Comparison of ENCODE assay signal across 1 cellular context in genomic region chr12:104958009-104958945, GRCh38.
A peak's percentile ranks its signal among the peaks of the same experiment; 100 is the strongest.
TF ChIP-seq lines count a peak whose summit lies in the region.

TSS of gene SLC41A2 (minus strand) at chr12:104958290. CDS start at chr12:104928527, 29,763 bp downstream.

TF ChIP-seq in K562, 482 proteins besides CTCF, POLR2A, EP300 and RAD21 (continued from another document and continues in another):
- TF ChIP-seq PKNOX1 (IDR thresholded peaks at IDR 0.05) (no peak; the same call in 1 of the 2 replicates), ZBED1 (IDR thresholded peaks at IDR 0.05) (no peak), SMARCB1 (IDR thresholded peaks at IDR 0.05; ENCODE audit: insufficient read length, low read depth) (no peak), SETDB1 (IDR thresholded peaks at IDR 0.05; ENCODE audit: low read length) (no peak), ZEB2 (IDR thresholded peaks at IDR 0.05) (no peak), CTCFL (IDR thresholded peaks at IDR 0.05; ENCODE audit: borderline replicate concordance, insufficient read depth, low read depth, low read length, poor library complexity, severe bottlenecking) (no peak), TSHZ1 (CRISPR knock-in tag; IDR thresholded peaks at IDR 0.05) (no peak), ZBTB33 (CRISPR knock-in tag; IDR thresholded peaks at IDR 0.05) (no peak), WHSC1 (IDR thresholded peaks at IDR 0.05; ENCODE audit: low read length) (no peak), ASH1L (IDR thresholded peaks at IDR 0.05; ENCODE audit: borderline replicate concordance, low read depth, partially characterized antibody) (no peak), ZFX (CRISPR knock-in tag; IDR thresholded peaks at IDR 0.05) (peak; percentile 67), ZNF76 (CRISPR knock-in tag; IDR thresholded peaks at IDR 0.05; ENCODE audit: borderline replicate concordance) (no peak), FOXP1 (CRISPR knock-in tag; IDR thresholded peaks at IDR 0.05) (no peak; the same call in 1 of the 2 replicates), GATAD2A (IDR thresholded peaks at IDR 0.05) (no peak), SLC30A9 (CRISPR knock-in tag; IDR thresholded peaks at IDR 0.05) (no peak), PCBP1 (IDR thresholded peaks at IDR 0.05; ENCODE audit: low read depth, low read length, poor library complexity, severe bottlenecking) (peak; percentile 28), ZNF277 (CRISPR knock-in tag; IDR thresholded peaks at IDR 0.05; ENCODE audit: borderline replicate concordance) (no peak), ZNF644 (tag; IDR thresholded peaks at IDR 0.05; ENCODE audit: low read depth) (no peak), NCOA6 (IDR thresholded peaks at IDR 0.05) (no peak), MCM7 (IDR thresholded peaks at IDR 0.05) (no peak), FOXJ2 (tag; IDR thresholded peaks at IDR 0.05) (no peak; the same call in 1 of the 2 replicates), ZBTB8A (IDR thresholded peaks at IDR 0.05; ENCODE audit: partially characterized antibody) (no peak), RERE (CRISPR knock-in tag; IDR thresholded peaks at IDR 0.05; ENCODE audit: borderline replicate concordance) (no peak), ZBTB1 (CRISPR knock-in tag; IDR thresholded peaks at IDR 0.05; ENCODE audit: borderline replicate concordance, low read depth) (0 out of 2 replicates have a peak, but pooled peaks have one; percentile 28), TAF1 (IDR thresholded peaks at IDR 0.05; ENCODE audit: control insufficient read depth, extremely low read depth, insufficient read depth, low read length, severe bottlenecking) (no peak), MITF (IDR thresholded peaks at IDR 0.05) (no peak), FOXA3 (CRISPR knock-in tag; conservative IDR thresholded peaks at IDR 0.05 in 1 of 2, IDR thresholded peaks at IDR 0.05 in 1 of 2) (no peak), ZNF707 (CRISPR knock-in tag; conservative IDR thresholded peaks at IDR 0.05) (no peak), ZMIZ1 (IDR thresholded peaks at IDR 0.05; ENCODE audit: low read depth in 2 of 2, low read length in 2 of 2) (no peak), ARID3B (CRISPR knock-in tag; IDR thresholded peaks at IDR 0.05; ENCODE audit: borderline replicate concordance) (no peak), TCF7 (IDR thresholded peaks at IDR 0.05; ENCODE audit: borderline replicate concordance) (no peak), MEF2D (tag; conservative IDR thresholded peaks at IDR 0.05; ENCODE audit: low read depth) (no peak), TEAD1 (CRISPR knock-in tag; IDR thresholded peaks at IDR 0.05) (no peak), ETV1 (tag; conservative IDR thresholded peaks at IDR 0.05; ENCODE audit: low read depth) (no peak), CHCHD3 (CRISPR knock-in tag; IDR thresholded peaks at IDR 0.05) (no peak), KAT7 (CRISPR knock-in tag; IDR thresholded peaks at IDR 0.05; ENCODE audit: borderline replicate concordance) (no peak), RB1 (IDR thresholded peaks at IDR 0.05; ENCODE audit: low read depth) (no peak), SRF (CRISPR knock-in tag; IDR thresholded peaks at IDR 0.05) (no peak), ZFP1 (CRISPR knock-in tag; IDR thresholded peaks at IDR 0.05) (no peak)
